ENCODE assay signal across 1 cellular context in the genomic region with DNA sequence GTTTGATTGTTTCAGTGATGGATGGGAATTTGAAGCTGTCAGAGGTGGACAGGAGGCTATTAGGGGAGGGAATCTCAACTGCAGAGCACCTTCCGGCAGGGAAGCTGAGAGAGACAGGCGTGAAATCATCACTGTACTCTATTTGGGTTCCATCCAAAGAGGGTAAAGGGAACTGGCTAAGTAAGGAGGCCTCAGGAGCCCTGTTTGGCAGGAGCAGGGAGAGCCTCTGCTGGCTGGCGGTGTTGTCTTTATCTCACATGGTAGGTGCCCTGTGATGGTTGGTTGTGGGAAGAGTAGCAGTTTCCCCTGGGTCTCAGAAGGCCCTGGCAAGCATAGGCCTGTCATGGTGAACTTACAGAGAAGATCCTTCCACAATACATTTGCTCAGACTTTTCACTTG.
TF ChIP-seq lines count a peak whose summit lies in the region.

No MANE protein-coding gene starts in this region.

TF ChIP-seq in IMR-90, 13 proteins besides CTCF, POLR2A, EP300 and RAD21 (continued from another document):
- TF ChIP-seq ELK1 (IDR thresholded peaks at IDR 0.05; ENCODE audit: borderline replicate concordance, low read depth, low read length) (no peak), MAFK (IDR thresholded peaks at IDR 0.05; ENCODE audit: low read depth, low read length) (no peak), NFE2L2 (IDR thresholded peaks at IDR 0.05; ENCODE audit: low read depth, low read length) (no peak), RFX5 (IDR thresholded peaks at IDR 0.05; ENCODE audit: low read depth, low read length) (no peak), CEBPB (IDR thresholded peaks at IDR 0.05; ENCODE audit: low read depth, low read length) (no peak)
- TF ChIP-seq, protein P1, sequence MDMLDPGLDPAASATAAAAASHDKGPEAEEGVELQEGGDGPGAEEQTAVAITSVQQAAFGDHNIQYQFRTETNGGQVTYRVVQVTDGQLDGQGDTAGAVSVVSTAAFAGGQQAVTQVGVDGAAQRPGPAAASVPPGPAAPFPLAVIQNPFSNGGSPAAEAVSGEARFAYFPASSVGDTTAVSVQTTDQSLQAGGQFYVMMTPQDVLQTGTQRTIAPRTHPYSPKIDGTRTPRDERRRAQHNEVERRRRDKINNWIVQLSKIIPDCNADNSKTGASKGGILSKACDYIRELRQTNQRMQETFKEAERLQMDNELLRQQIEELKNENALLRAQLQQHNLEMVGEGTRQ (IDR thresholded peaks at IDR 0.05; ENCODE audit: low read depth, low read length), result no peak
